ENCODE assay signal across 1 cellular context in genomic region chr5:64838376-64838775, GRCh38.
TF ChIP-seq lines count a peak whose summit lies in the region.

No MANE protein-coding gene starts in this region.

TF ChIP-seq in SK-N-SH, 30 proteins besides CTCF, POLR2A, EP300 and RAD21 (continued from another document):
- no peak for TF ChIP-seq EZH2phosphoT487 (IDR thresholded peaks at IDR 0.05; ENCODE audit: borderline replicate concordance, low read depth)
- TF ChIP-seq SIN3A (IDR thresholded peaks at IDR 0.05; ENCODE audit: borderline replicate concordance, low read depth, low read length) = no peak
- no peak for TF ChIP-seq YY1 (IDR thresholded peaks at IDR 0.05; ENCODE audit: low read depth)
- no peak for TF ChIP-seq IRF3 (IDR thresholded peaks at IDR 0.05; ENCODE audit: low read depth, low read length)
- TF ChIP-seq RXRA (IDR thresholded peaks at IDR 0.05; ENCODE audit: borderline replicate concordance, low read depth) = no peak
- no peak for TF ChIP-seq GABPA (IDR thresholded peaks at IDR 0.05; ENCODE audit: low read depth)
- no peak for TF ChIP-seq USF2 (IDR thresholded peaks at IDR 0.05; ENCODE audit: borderline replicate concordance, low read depth, low read length)
- TF ChIP-seq REST (IDR thresholded peaks at IDR 0.05; ENCODE audit: low read depth, low read length) = no peak
- TF ChIP-seq RCOR1 (IDR thresholded peaks at IDR 0.05; ENCODE audit: low read length) = no peak
- no peak for TF ChIP-seq TAF1 (IDR thresholded peaks at IDR 0.05; ENCODE audit: borderline replicate concordance, low read depth, low read length)
- TF ChIP-seq NRF1 (IDR thresholded peaks at IDR 0.05; ENCODE audit: low read depth, low read length) = no peak
- no peak for TF ChIP-seq FOSL2 (IDR thresholded peaks at IDR 0.05; ENCODE audit: borderline replicate concordance, low read depth)
- no peak for TF ChIP-seq POLR2AphosphoS5 (IDR thresholded peaks at IDR 0.05; ENCODE audit: low read depth, low read length)
- no peak for TF ChIP-seq RFX5 (IDR thresholded peaks at IDR 0.05; ENCODE audit: low read length)
- TF ChIP-seq MXI1 (IDR thresholded peaks at IDR 0.05; ENCODE audit: low read depth, low read length) = no peak
- TF ChIP-seq NFIC (IDR thresholded peaks at IDR 0.05; ENCODE audit: borderline replicate concordance) = no peak
- TF ChIP-seq MAX (IDR thresholded peaks at IDR 0.05; ENCODE audit: low read depth) = no peak
